8 cellular contexts compared by ENCODE assay signal in the genomic region with DNA sequence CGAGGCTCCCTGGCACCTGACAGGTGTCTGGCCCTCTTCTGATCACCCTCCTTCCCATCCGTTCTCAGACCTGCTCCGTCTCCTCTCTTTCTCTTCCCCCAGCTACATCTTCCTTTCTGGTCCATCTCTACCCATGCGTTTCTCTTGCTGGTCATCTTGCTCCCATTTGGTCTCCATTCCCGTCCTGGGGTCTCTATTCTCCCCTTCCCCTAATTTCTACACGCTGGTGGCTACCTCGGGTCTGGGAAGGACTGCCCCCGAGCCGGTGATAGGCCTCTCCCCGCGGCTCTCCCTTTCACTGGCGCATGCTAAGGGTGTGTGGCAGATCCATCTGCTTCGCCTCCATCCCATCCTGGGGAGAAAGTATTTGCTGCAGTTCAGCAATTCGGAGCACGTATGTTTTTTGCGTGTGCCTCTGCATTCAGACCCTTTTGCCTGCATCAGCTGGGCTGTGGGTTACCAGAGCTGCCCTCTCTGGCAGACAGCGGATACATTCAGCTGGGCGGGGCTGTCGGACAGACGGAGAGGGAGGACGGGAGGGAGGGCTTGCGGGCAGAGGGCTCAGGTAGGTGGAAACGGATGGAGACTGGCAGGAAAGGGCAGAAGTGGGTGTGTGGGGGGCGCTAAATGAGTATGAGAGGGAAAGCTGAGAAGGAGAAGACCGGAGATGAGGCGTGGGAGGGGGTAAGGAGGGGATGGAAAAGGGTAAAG. TPM values are rescaled to one million over a fixed set of nuclear protein-coding genes. Genes with fewer than 3 reads are reported as not detected.
DNase-seq lines count a peak whose midpoint lies in the region; ATAC-seq lines count a peak whose summit lies in the region.

No MANE protein-coding gene starts in this region.

- DNase-seq in AML-193 (lab: John Stamatoyannopoulos, UW) (peak; percentile 13 to 25), NCI-H1930 (lab: John Stamatoyannopoulos, UW) (peak; percentile 44 to 49), mesenchymal stem cell (peak; percentile 46)
- DNase-seq in activated CD8-positive, alpha-beta T cell treated with anti-CD3 and anti-CD28 coated beads, Interleukin-2, amount 10 ng/mL, durations not matched to agents 7 days and 5 days: peak; percentile 77
- DNase-seq in effector memory CD8-positive, alpha-beta T cell: peak; percentile 35 to 45 (median 40)
- DNase-seq in stimulated activated naive CD4-positive, alpha-beta T cell (lab: John Stamatoyannopoulos, UW): peak in 5 of 6 experiments; percentile 4 to 45 (median 24)

- no peak overlapping the region for H2AK5ac ChIP-seq in mesenchymal stem cell (ENCODE audit: low read length, severe bottlenecking)

- peak overlapping the region; percentile 37 for H2BK15ac ChIP-seq in mesenchymal stem cell (ENCODE audit: low read depth, poor library complexity, severe bottlenecking)

- peak; percentile 33 for ATAC-seq in GM19351 (IDR thresholded peaks at IDR 0.05; ENCODE audit: unreplicated experiment)
- ATAC-seq in activated CD8-positive, alpha-beta T cell treated with anti-CD3 and anti-CD28 coated beads, Interleukin-2, amount 10 ng/mL, durations not matched to agents 7 days and 5 days: peak; percentile 37
- peak; percentile 47 for ATAC-seq in effector memory CD8-positive, alpha-beta T cell (replicated peaks)
- no peak for ATAC-seq in HG03108 (IDR thresholded peaks at IDR 0.05; ENCODE audit: unreplicated experiment)

- H3K4me2 ChIP-seq in mesenchymal stem cell (ENCODE audit: low read length, poor library complexity, severe bottlenecking): peak overlapping the region; percentile 99

- CTCF ChIA-PET in activated CD8-positive, alpha-beta T cell treated with anti-CD3 and anti-CD28 coated beads, Interleukin-2, amount 10 ng/mL, durations not matched to agents 7 days and 5 days (lab: Charles Lee): interaction anchor here (1.0 to 3.5 kb wide), 3 partner anchors 11 to 58 kb away, joined by 3 to 15 read pairs (median 6); a partner anchor contains a TSS

- no peak overlapping the region for H3K27ac ChIP-seq in mesenchymal stem cell (ENCODE audit: low read length, poor library complexity, severe bottlenecking)

- no peak overlapping the region for H2AFZ ChIP-seq in mesenchymal stem cell (ENCODE audit: low read depth, low read length)

- H3K9me3 ChIP-seq in mesenchymal stem cell (ENCODE audit: control insufficient read depth, low read length): no peaks in the 10 kb centered on the region

- peaks cover 40% of the 10 kb centered on the region for H3K36me3 Mint-ChIP-seq in activated CD8-positive, alpha-beta T cell treated with anti-CD3 and anti-CD28 coated beads, Interleukin-2, amount 10 ng/mL, durations not matched to agents 7 days and 5 days (ENCODE audit: low read depth)
- peaks cover 32% of the 10 kb centered on the region for H3K36me3 Mint-ChIP-seq in effector memory CD8-positive, alpha-beta T cell (ENCODE audit: insufficient read depth)

- H4K8ac ChIP-seq in mesenchymal stem cell (ENCODE audit: low read length): no peak overlapping the region

- H2BK120ac ChIP-seq in mesenchymal stem cell (ENCODE audit: low read depth, low read length): no peak overlapping the region

- peak overlapping the region; percentile 92 for H3K4me3 Mint-ChIP-seq in activated CD8-positive, alpha-beta T cell treated with anti-CD3 and anti-CD28 coated beads, Interleukin-2, amount 10 ng/mL, durations not matched to agents 7 days and 5 days
- peak overlapping the region; percentile 95 to 99 for H3K4me3 Mint-ChIP-seq in effector memory CD8-positive, alpha-beta T cell

- no peak overlapping the region for H2BK12ac ChIP-seq in mesenchymal stem cell (ENCODE audit: low read length in 2 of 2)

- H4K91ac ChIP-seq in mesenchymal stem cell (ENCODE audit: low read length): no peak overlapping the region

- H3K4me1 Mint-ChIP-seq in activated CD8-positive, alpha-beta T cell treated with anti-CD3 and anti-CD28 coated beads, Interleukin-2, amount 10 ng/mL, durations not matched to agents 7 days and 5 days (ENCODE audit: low read depth): peaks cover 34% of the 10 kb centered on the region
- H3K4me1 Mint-ChIP-seq in effector memory CD8-positive, alpha-beta T cell (ENCODE audit: low read depth in 2 of 2): peaks cover 29 to 44% of the 10 kb centered on the region in 2 donors

- H3K36me3 ChIP-seq in mesenchymal stem cell (ENCODE audit: control insufficient read depth in 1 of 2, insufficient read depth in 2 of 2, low read depth in 1 of 2, low read length in 2 of 2): peaks cover 24 to 27% of the 10 kb centered on the region in 2 experiments

- POLR2A ChIA-PET in activated CD8-positive, alpha-beta T cell treated with anti-CD3 and anti-CD28 coated beads, Interleukin-2, amount 10 ng/mL, durations not matched to agents 7 days and 5 days (lab: Charles Lee): interaction anchor here (2.6 kb wide), 1 partner anchor 187 kb away, joined by 12 read pairs; a partner anchor contains a TSS

- H3K27ac Mint-ChIP-seq in activated CD8-positive, alpha-beta T cell treated with anti-CD3 and anti-CD28 coated beads, Interleukin-2, amount 10 ng/mL, durations not matched to agents 7 days and 5 days: peak overlapping the region; percentile 87
- H3K27ac Mint-ChIP-seq in effector memory CD8-positive, alpha-beta T cell: peak overlapping the region; percentile 95

- no peaks in the 10 kb centered on the region for H3K27me3 Mint-ChIP-seq in activated CD8-positive, alpha-beta T cell treated with anti-CD3 and anti-CD28 coated beads, Interleukin-2, amount 10 ng/mL, durations not matched to agents 7 days and 5 days (ENCODE audit: low read depth)
- no peaks in the 10 kb centered on the region for H3K27me3 Mint-ChIP-seq in effector memory CD8-positive, alpha-beta T cell

- peaks cover 14% of the 10 kb centered on the region for H3K4me1 ChIP-seq in mesenchymal stem cell (ENCODE audit: control insufficient read depth, insufficient read depth, low read depth, low read length)

- H3K9me3 Mint-ChIP-seq in activated CD8-positive, alpha-beta T cell treated with anti-CD3 and anti-CD28 coated beads, Interleukin-2, amount 10 ng/mL, durations not matched to agents 7 days and 5 days (ENCODE audit: insufficient read depth): no peaks in the 10 kb centered on the region
- no peaks in the 10 kb centered on the region for H3K9me3 Mint-ChIP-seq in effector memory CD8-positive, alpha-beta T cell

- no peak overlapping the region for H3K4ac ChIP-seq in mesenchymal stem cell (ENCODE audit: low read depth in 1 of 2, low read length in 2 of 2)

- H3K23ac ChIP-seq in mesenchymal stem cell (ENCODE audit: low read length in 2 of 2): no peak overlapping the region

- H3K79me1 ChIP-seq in mesenchymal stem cell (replicated peaks; ENCODE audit: low read length, poor library complexity, severe bottlenecking): peaks cover 15% of the 10 kb centered on the region

- 2% methylated on average over 26 of the region's 26 CpGs for WGBS in mesenchymal stem cell

- peak overlapping the region; percentile 77 to 81 for H3K4me3 ChIP-seq in mesenchymal stem cell (ENCODE audit: insufficient read depth in 1 of 2, low read depth in 1 of 2, low read length in 2 of 2)

- no peak overlapping the region for H2BK5ac ChIP-seq in mesenchymal stem cell (ENCODE audit: low read depth, low read length, poor library complexity, severe bottlenecking)

- peak overlapping the region; percentile 51 for H3K9ac ChIP-seq in mesenchymal stem cell (ENCODE audit: low read length)

- peaks cover 0 to 40% of the 10 kb centered on the region in 2 experiments for H3K27me3 ChIP-seq in mesenchymal stem cell (ENCODE audit: control insufficient read depth in 1 of 2, insufficient read depth in 1 of 2, low read length in 2 of 2)

- H3K14ac ChIP-seq in mesenchymal stem cell (ENCODE audit: low read length in 2 of 2): no peak overlapping the region

- no peak overlapping the region for H3K18ac ChIP-seq in mesenchymal stem cell (ENCODE audit: low read depth in 1 of 2, low read length in 2 of 2)

RNA-seq across cellular contexts. Expression of a gene that starts 0.8 kb away (rescaled TPM):
- 10 to 100 TPM; 76.8 to 83.9 TPM for total RNA-seq in activated CD8-positive, alpha-beta T cell treated with anti-CD3 and anti-CD28 coated beads, Interleukin-2, amount 10 ng/mL, durations not matched to agents 7 days and 5 days
- polyA plus RNA-seq in mesenchymal stem cell (2013, experiment 1 of 2): 16.7 TPM
- 12.7 TPM for polyA plus RNA-seq in mesenchymal stem cell (2013, experiment 2 of 2)

RNA-seq across cellular contexts. Expression of a gene that starts 2.3 kb away (rescaled TPM):
- total RNA-seq in activated CD8-positive, alpha-beta T cell treated with anti-CD3 and anti-CD28 coated beads, Interleukin-2, amount 10 ng/mL, durations not matched to agents 7 days and 5 days: under 1 TPM; 0.29 to 0.42 TPM
- not detected for polyA plus RNA-seq in mesenchymal stem cell (2013, experiment 1 of 2)
- polyA plus RNA-seq in mesenchymal stem cell (2013, experiment 2 of 2): not detected

RNA-seq across cellular contexts. Expression of a gene that starts 21.9 kb away (rescaled TPM):
- total RNA-seq in activated CD8-positive, alpha-beta T cell treated with anti-CD3 and anti-CD28 coated beads, Interleukin-2, amount 10 ng/mL, durations not matched to agents 7 days and 5 days: 10 to 100 TPM; 21.5 to 23.3 TPM
- polyA plus RNA-seq in mesenchymal stem cell (2013, experiment 1 of 2): 18.5 TPM
- 18.8 TPM for polyA plus RNA-seq in mesenchymal stem cell (2013, experiment 2 of 2)

RNA-seq across cellular contexts. Expression of a gene that starts 38.7 kb away (rescaled TPM):
- 1 to 10 TPM; 3.6 to 3.7 TPM for total RNA-seq in activated CD8-positive, alpha-beta T cell treated with anti-CD3 and anti-CD28 coated beads, Interleukin-2, amount 10 ng/mL, durations not matched to agents 7 days and 5 days
- polyA plus RNA-seq in mesenchymal stem cell (2013, experiment 1 of 2): 79.1 TPM
- 79.5 TPM for polyA plus RNA-seq in mesenchymal stem cell (2013, experiment 2 of 2)

RNA-seq across cellular contexts. Expression of a gene that starts 58.5 kb away (rescaled TPM):
- 10 to 100 TPM; 19.1 to 21.0 TPM for total RNA-seq in activated CD8-positive, alpha-beta T cell treated with anti-CD3 and anti-CD28 coated beads, Interleukin-2, amount 10 ng/mL, durations not matched to agents 7 days and 5 days
- polyA plus RNA-seq in mesenchymal stem cell (2013, experiment 1 of 2): 10.7 TPM
- 11.8 TPM for polyA plus RNA-seq in mesenchymal stem cell (2013, experiment 2 of 2)

Comparison
In these comparisons a context has a peak if more than half of its experiments do, and no peak if none do; other contexts are left out.
1. DNase-seq: peak in every context shown above with its lines; median percentile 77 in activated CD8-positive, alpha-beta T cell treated with anti-CD3 and anti-CD28 coated beads, Interleukin-2, amount 10 ng/mL, durations not matched to agents 7 days and 5 days; 46 in NCI-H1930; 46 in mesenchymal stem cell; 40 in effector memory CD8-positive, alpha-beta T cell; 24 in stimulated activated naive CD4-positive, alpha-beta T cell; 19 in AML-193.